ENCODE assay signal across 8 cellular contexts in the genomic region with DNA sequence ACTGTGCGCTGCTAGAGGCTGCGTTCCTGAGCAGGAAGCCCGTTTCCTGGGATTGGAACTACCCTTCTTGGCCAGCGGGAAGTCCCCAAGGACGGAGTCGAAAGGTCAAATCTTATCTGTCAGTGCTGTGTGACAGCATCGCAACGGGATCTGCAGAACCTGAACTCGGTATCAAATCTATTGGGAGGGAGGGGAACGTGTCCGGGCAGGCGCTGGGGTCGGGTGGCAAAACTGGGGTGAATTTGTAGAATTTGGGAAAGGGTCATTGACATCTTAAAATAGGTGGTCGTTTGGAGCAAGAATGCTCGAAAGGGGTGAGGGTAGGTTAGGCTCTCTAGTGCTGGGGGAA. TPM values are rescaled to one million over a fixed set of nuclear protein-coding genes. Genes with fewer than 3 reads are reported as not detected.
DNase-seq lines count a peak whose midpoint lies in the region; ATAC-seq, FAIRE-seq and TF ChIP-seq lines count a peak whose summit lies in the region.

No MANE protein-coding gene starts in this region.

- no peaks in the 10 kb centered on the region for H3K36me3 ChIP-seq in cardiac muscle cell
- H3K36me3 ChIP-seq in astrocyte (ENCODE audit: insufficient read depth, low read length), result peaks cover 8% of the 10 kb centered on the region
- no peaks in the 10 kb centered on the region for H3K36me3 ChIP-seq in lung (ENCODE audit: control insufficient read depth in 2 of 2, insufficient read depth in 2 of 2, low read length in 2 of 2)
- H3K36me3 ChIP-seq in urinary bladder (ENCODE audit: insufficient read depth), result no peaks in the 10 kb centered on the region

- no peaks in the 10 kb centered on the region for H3K36me3 Mint-ChIP-seq in astrocyte (ENCODE audit: low read depth, unreplicated experiment)

- H3K4me1 Mint-ChIP-seq in astrocyte (ENCODE audit: low read depth, unreplicated experiment), result no peaks in the 10 kb centered on the region

- H3K27me3 ChIP-seq in cardiac muscle cell, result no peaks in the 10 kb centered on the region
- no peaks in the 10 kb centered on the region for H3K27me3 ChIP-seq in astrocyte (ENCODE audit: insufficient read depth, low read length)
- H3K27me3 ChIP-seq in lung (ENCODE audit: control insufficient read depth, insufficient read depth), result no peaks in the 10 kb centered on the region

- H3K4me1 ChIP-seq in cardiac muscle cell (ENCODE audit: low read depth) (peaks cover 49% of the 10 kb centered on the region), astrocyte (ENCODE audit: insufficient read depth, low read length) (peaks cover 16% of the 10 kb centered on the region), lung (ENCODE audit: control insufficient read depth in 2 of 2, insufficient read depth in 2 of 2, low read length in 2 of 2) (peaks cover 0 to 1% of the 10 kb centered on the region in 2 donors), urinary bladder (ENCODE audit: insufficient read depth) (no peaks in the 10 kb centered on the region)

- H3K4me3 ChIP-seq in cardiac muscle cell, result peak overlapping the region; percentile 68
- peak overlapping the region; percentile 90 for H3K4me3 ChIP-seq in astrocyte (ENCODE audit: insufficient read depth, low read depth, low read length)
- H3K4me3 ChIP-seq in lung, result peak overlapping the region; percentile 65
- H3K4me3 ChIP-seq in urinary bladder (ENCODE audit: low read depth, low read length), result peak overlapping the region; percentile 89

- no peaks in the 10 kb centered on the region for H3K27me3 Mint-ChIP-seq in astrocyte (ENCODE audit: low read depth, unreplicated experiment)

- peak overlapping the region; percentile 94 for H2AFZ ChIP-seq in astrocyte (ENCODE audit: low read depth, low read length)

- H3K9me3 Mint-ChIP-seq in astrocyte (ENCODE audit: unreplicated experiment), result no peaks in the 10 kb centered on the region

- 5% methylated on average over 15 of the region's 15 CpGs for WGBS in lung, 2 donors
- 5% methylated on average over 15 of the region's 15 CpGs for WGBS in urinary bladder

- no peak for FAIRE-seq in astrocyte (lab: Jason Lieb, UNC)

- H3K4me3 Mint-ChIP-seq in astrocyte (ENCODE audit: unreplicated experiment), result peak overlapping the region; percentile 99

- no peak for ATAC-seq in left cardiac atrium
- ATAC-seq in lung (ENCODE audit: insufficient read depth, low FRiP score), result no peak

- peak overlapping the region; percentile 97 for H3K4me2 ChIP-seq in astrocyte (ENCODE audit: low read length)

- peaks cover 13% of the 10 kb centered on the region for H4K20me1 ChIP-seq in astrocyte (ENCODE audit: insufficient read depth, low read length)

- H3K9me3 ChIP-seq in cardiac muscle cell (ENCODE audit: low read depth) (no peaks in the 10 kb centered on the region), astrocyte (ENCODE audit: insufficient read depth, low read depth, low read length) (no peaks in the 10 kb centered on the region), lung (ENCODE audit: control insufficient read depth in 2 of 2, insufficient read depth in 1 of 2, low read length in 1 of 2) (no peaks in the 10 kb centered on the region)

- no peak for TF ChIP-seq CTCF in cardiac muscle cell (IDR thresholded peaks at IDR 0.05; ENCODE audit: low read depth, low read length)
- TF ChIP-seq CTCF in astrocyte (IDR thresholded peaks at IDR 0.05; ENCODE audit: insufficient read depth, low read depth, low read length), result no peak
- no peak for TF ChIP-seq CTCF in lung (IDR thresholded peaks at IDR 0.05; ENCODE audit: control extremely low read depth, extremely low read depth)

- DNase-seq in cardiac muscle cell (ENCODE audit: low read depth in 1 of 2, low spot score in 1 of 2) (no peak), left cardiac atrium (no peak), astrocyte (ENCODE audit: low read depth) (no peak), lung (ENCODE audit: low spot score) (no peak), NCI-H510A treated with DMSO at 0.1 percent for 48 hours (lab: John Stamatoyannopoulos, UW) (no peak), AML-193 (lab: John Stamatoyannopoulos, UW) (no peak), NCI-H69 (lab: John Stamatoyannopoulos, UW) (no peak)

- peaks cover 59% of the 10 kb centered on the region for H3K79me2 ChIP-seq in astrocyte (ENCODE audit: insufficient read depth, low read length)

- H3K9ac ChIP-seq in astrocyte (ENCODE audit: low read length), result peak overlapping the region; percentile 94

- intact Hi-C loops in left cardiac atrium (cut with DNase I), result no loop called here

- peak overlapping the region; percentile 42 for H3K27ac ChIP-seq in cardiac muscle cell
- peak overlapping the region; percentile 44 for H3K27ac ChIP-seq in astrocyte (ENCODE audit: low read depth, low read length)
- H3K27ac ChIP-seq in lung (ENCODE audit: low read depth in 1 of 2, low read length in 1 of 2), result peak overlapping the region; percentile 68 to 71
- H3K27ac ChIP-seq in urinary bladder (ENCODE audit: low read depth), result no peak overlapping the region

- H3K27ac Mint-ChIP-seq in astrocyte (ENCODE audit: unreplicated experiment), result peak overlapping the region; percentile 98

RNA-seq across cellular contexts. Expression of gene ARPC5, which starts 0.7 kb away (rescaled TPM):
- total RNA-seq in cardiac muscle cell, result 72.5 and 77.3 TPM in 2 replicates
- 179 and 202 TPM in 2 replicates for polyA plus RNA-seq in cardiac muscle cell
- total RNA-seq in left cardiac atrium, result 10 to 100 TPM; 62.0 to 71.4 TPM
- total RNA-seq in astrocyte, result 171 and 180 TPM in 2 replicates
- total RNA-seq in lung, result 100 to 1,000 TPM; 166 to 211 TPM
- 100 to 1,000 TPM; 165 to 266 TPM for polyA plus RNA-seq in lung
- 145 TPM for total RNA-seq in urinary bladder
- 104 TPM for polyA plus RNA-seq in urinary bladder

RNA-seq across cellular contexts. Expression of gene APOBEC4, which starts 16.8 kb away (rescaled TPM):
- total RNA-seq in cardiac muscle cell, result not detected in 2 replicates
- 0.42 TPM in 1 of 2 replicates, not detected in the other for polyA plus RNA-seq in cardiac muscle cell
- total RNA-seq in left cardiac atrium, result not detected
- not detected in 2 replicates for total RNA-seq in astrocyte
- total RNA-seq in lung, result 1 to 10 TPM; 3.3 to 5.3 TPM
- 1 to 10 TPM; 1.4 to 2.9 TPM for polyA plus RNA-seq in lung
- not detected for total RNA-seq in urinary bladder
- polyA plus RNA-seq in urinary bladder, result not detected

RNA-seq across cellular contexts. Expression of gene NCF2, which starts 46.0 kb away (rescaled TPM):
- total RNA-seq in cardiac muscle cell, result 0.06 and 0.60 TPM in 2 replicates
- 0.19 and 1.5 TPM in 2 replicates for polyA plus RNA-seq in cardiac muscle cell
- 10 to 100 TPM in 1 of 2 donors, 1 to 10 TPM in 1; 9.7 to 16.0 TPM for total RNA-seq in left cardiac atrium
- total RNA-seq in astrocyte, result 4.3 and 4.9 TPM in 2 replicates
- total RNA-seq in lung, result 10 to 100 TPM; 38.7 to 99.0 TPM
- 100 to 1,000 TPM in 1 of 2 donors, 10 to 100 TPM in 1; 49.6 to 193 TPM for polyA plus RNA-seq in lung
- 8.6 TPM for total RNA-seq in urinary bladder
- polyA plus RNA-seq in urinary bladder, result 5.8 TPM
